36 cellular contexts compared by ENCODE assay signal in the genomic region with DNA sequence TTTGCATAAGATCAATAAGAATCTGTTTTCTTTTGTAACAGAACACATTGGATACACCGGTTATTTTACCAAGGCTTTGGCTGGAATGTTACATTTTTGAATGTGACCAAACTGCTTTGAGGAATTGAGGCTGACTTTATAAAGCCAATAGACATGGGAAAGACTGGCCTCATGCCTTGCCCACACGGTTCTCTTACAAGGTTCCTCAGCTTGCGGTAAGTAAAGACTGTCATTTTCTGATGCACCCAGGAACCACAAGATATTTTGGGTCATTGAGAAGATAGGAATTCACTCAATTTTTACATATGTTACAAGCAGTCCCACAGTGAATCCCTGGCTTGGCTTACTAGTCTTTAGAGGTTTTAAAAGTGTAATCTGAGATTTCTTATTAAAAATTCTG. TPM values are rescaled to one million over a fixed set of nuclear protein-coding genes. Genes with fewer than 3 reads are reported as not detected.
DNase-seq lines count a peak whose midpoint lies in the region; TF ChIP-seq lines count a peak whose summit lies in the region.
"Had no signal": no experiment of that assay in that cellular context is flagged by ENCODE, and none has a peak within 500 bp of the region (broad histone marks: within the 10 kb centered on the region; RNA-seq: fewer than 3 reads in every experiment).

No MANE protein-coding gene starts in this region.

- no peaks in the 10 kb centered on the region for H3K36me3 Mint-ChIP-seq in HFFc6 (ENCODE audit: low read depth)
- no peaks in the 10 kb centered on the region for H3K36me3 Mint-ChIP-seq in type B pancreatic cell
- H3K36me3 Mint-ChIP-seq: activated CD4-positive, alpha-beta memory T cell treated with anti-CD3 and anti-CD28 coated beads for 36 hours; activated naive CD4-positive, alpha-beta T cell treated with anti-CD3 and anti-CD28 coated beads, Interleukin-2, amount 50 U/mL, for 24 hours; naive thymus-derived CD8-positive, alpha-beta T cell had no signal

- H3K4me3 Mint-ChIP-seq in HFFc6 (peak overlapping the region; percentile 36; the same call in 1 of the 2 replicates), type B pancreatic cell (peak overlapping the region; percentile 34)
- H3K4me3 Mint-ChIP-seq: activated CD4-positive, alpha-beta memory T cell treated with anti-CD3 and anti-CD28 coated beads for 36 hours; activated naive CD4-positive, alpha-beta T cell treated with anti-CD3 and anti-CD28 coated beads, Interleukin-2, amount 50 U/mL, for 24 hours; effector memory CD8-positive, alpha-beta T cell; naive thymus-derived CD8-positive, alpha-beta T cell had no signal

- no peaks in the 10 kb centered on the region for H3K36me3 ChIP-seq in iPS-20b (ENCODE audit: insufficient read depth, low read depth, low read length)
- H3K36me3 ChIP-seq: esophagus squamous epithelium, left lung, ovary, SJSA1, tibial artery had no signal

- DNase-seq in HFFc6 = no peak
- peak; percentile 23 for DNase-seq in astrocyte of the hippocampus (ENCODE audit: low read depth, low spot score)
- no peak for DNase-seq in type B pancreatic cell (ENCODE audit: extremely low spot score, unreplicated experiment)
- DNase-seq in activated gamma-delta T cell treated with Interleukin-2 at 50 U/mL for 16 hours = no peak
- no peak for DNase-seq in NCI-H146 (lab: John Stamatoyannopoulos, UW)
- no peak for DNase-seq in stimulated activated CD4-positive, alpha-beta T cell treated with anti-CD3 and anti-CD28 coated beads, Interleukin-4, amount 100 ng/mL, for 24 hours
- DNase-seq: activated CD4-positive, alpha-beta memory T cell treated with anti-CD3 and anti-CD28 coated beads for 36 hours; activated CD4-positive, CD25-positive, alpha-beta regulatory T cell; activated CD8-positive, alpha-beta memory T cell treated with anti-CD3 and anti-CD28 coated beads, Interleukin-2, amount 50 U/mL, for 4 hours; anterior cingulate cortex; Caco-2; cortex of kidney; effector memory CD8-positive, alpha-beta T cell; esophagus squamous epithelium; GF-D8; hypothalamus; left lung; naive thymus-derived CD8-positive, alpha-beta T cell; NCI-H1092; NCI-H2081; NCI-H226; NCI-H748 treated with DMSO at 0.1 percent for 48 hours; ovary; small intestine; stimulated activated CD4-positive, alpha-beta T cell treated with anti-CD3 and anti-CD28 coated beads, Interleukin-1b, Interleukin-23, amount 100 ng/mL, for 48 hours; T-helper 1 cell; tibial artery had no signal

- TF ChIP-seq CTCF in HFFc6 (IDR thresholded peaks at IDR 0.05) (no peak), type B pancreatic cell (conservative IDR thresholded peaks at IDR 0.05) (no peak)

- H3K4me1 Mint-ChIP-seq in HFFc6 (ENCODE audit: low read depth) = peaks cover 80% of the 10 kb centered on the region
- peaks cover 26% of the 10 kb centered on the region for H3K4me1 Mint-ChIP-seq in type B pancreatic cell (ENCODE audit: unreplicated experiment)
- H3K4me1 Mint-ChIP-seq: activated naive CD4-positive, alpha-beta T cell treated with anti-CD3 and anti-CD28 coated beads, Interleukin-2, amount 50 U/mL, for 24 hours; naive thymus-derived CD8-positive, alpha-beta T cell had no signal

- peaks cover 56% of the 10 kb centered on the region for H3K4me1 ChIP-seq in iPS-20b (ENCODE audit: insufficient read depth, low read length)
- H3K4me1 ChIP-seq: left lung, tibial artery had no signal

- H3K27ac ChIP-seq in iPS-20b (ENCODE audit: low read length) = no peak overlapping the region
- H3K27ac ChIP-seq: C4-2B, ovary, SJSA1, tibial artery had no signal

- H3K9ac ChIP-seq in iPS-20b (ENCODE audit: low read depth, low read length) = peak overlapping the region; percentile 66; the same call in 1 of the 2 replicates

- H3K4me3 ChIP-seq in iPS-20b (ENCODE audit: low read length) = peak overlapping the region; percentile 3; the same call in 1 of the 2 replicates
- H3K4me3 ChIP-seq: esophagus squamous epithelium, left lung, ovary, SJSA1, tibial artery had no signal

- H3K27me3 ChIP-seq in iPS-20b (ENCODE audit: insufficient read depth, low read length) = no peaks in the 10 kb centered on the region
- H3K27me3 ChIP-seq: esophagus squamous epithelium, left lung, ovary, SJSA1, tibial artery had no signal

- H3K9me3 ChIP-seq in iPS-20b (ENCODE audit: insufficient read depth, low read depth, low read length) = no peaks in the 10 kb centered on the region
- H3K9me3 ChIP-seq: Caco-2, esophagus squamous epithelium, left lung, ovary, SJSA1, tibial artery had no signal

- H3K27me3 Mint-ChIP-seq in HFFc6 (ENCODE audit: insufficient read depth) = peaks cover 2% of the 10 kb centered on the region; the same call in 1 of the 2 replicates
- no peaks in the 10 kb centered on the region for H3K27me3 Mint-ChIP-seq in type B pancreatic cell

- H3K27ac Mint-ChIP-seq in HFFc6 = peak overlapping the region; percentile 71; the same call in 1 of the 2 replicates
- H3K27ac Mint-ChIP-seq in type B pancreatic cell = peak overlapping the region; percentile 97
- H3K27ac Mint-ChIP-seq: activated CD4-positive, alpha-beta memory T cell treated with anti-CD3 and anti-CD28 coated beads for 36 hours; activated naive CD4-positive, alpha-beta T cell treated with anti-CD3 and anti-CD28 coated beads, Interleukin-2, amount 50 U/mL, for 24 hours; effector memory CD8-positive, alpha-beta T cell; naive thymus-derived CD8-positive, alpha-beta T cell had no signal

- no peaks in the 10 kb centered on the region for H3K9me3 Mint-ChIP-seq in HFFc6
- no peaks in the 10 kb centered on the region for H3K9me3 Mint-ChIP-seq in type B pancreatic cell
- H3K9me3 Mint-ChIP-seq: activated CD4-positive, alpha-beta memory T cell treated with anti-CD3 and anti-CD28 coated beads for 36 hours; activated naive CD4-positive, alpha-beta T cell treated with anti-CD3 and anti-CD28 coated beads, Interleukin-2, amount 50 U/mL, for 24 hours; effector memory CD8-positive, alpha-beta T cell; naive thymus-derived CD8-positive, alpha-beta T cell had no signal

RNA-seq across cellular contexts. Expression of a gene that starts 23.9 kb away (rescaled TPM):
- total RNA-seq in HFFc6 (2021; fragmentation: NEBNext Ultra II Directional; extraction: Animal tissue kit (Norgen Biotek cat#: 25700)) = under 1 TPM in 5 of 6 experiments, not detected in 1; 0.05 to 0.28 (median 0.14) TPM
- total RNA-seq in type B pancreatic cell (ENCODE audit: low replicate concordance) = not detected in 2 replicates
- total RNA-seq: activated CD4-positive, alpha-beta memory T cell treated with anti-CD3 and anti-CD28 coated beads for 36 hours; Caco-2; cardiac septum; esophagus squamous epithelium; HepG2; left lung; LHCN-M2; naive thymus-derived CD8-positive, alpha-beta T cell; ovary; renal cortical epithelial cell; RPMI7951; SJSA1 had no signal

RNA-seq across cellular contexts. Expression of a gene that starts 34.4 kb away (rescaled TPM):
- under 1 TPM in 2 of 6 experiments, not detected in 4; 0.12 to 0.17 TPM for total RNA-seq in HFFc6 (2021; fragmentation: NEBNext Ultra II Directional; extraction: Animal tissue kit (Norgen Biotek cat#: 25700))
- total RNA-seq in type B pancreatic cell (ENCODE audit: low replicate concordance) = not detected in 2 replicates
- total RNA-seq: activated CD4-positive, alpha-beta memory T cell treated with anti-CD3 and anti-CD28 coated beads for 36 hours; Caco-2; cardiac septum; esophagus squamous epithelium; HepG2; left lung; LHCN-M2; naive thymus-derived CD8-positive, alpha-beta T cell; ovary; RPMI7951; SJSA1 had no signal

RNA-seq across cellular contexts. Expression of a gene that starts 58.1 kb away (rescaled TPM):
- total RNA-seq in HFFc6 (2021; fragmentation: NEBNext Ultra II Directional; extraction: Animal tissue kit (Norgen Biotek cat#: 25700)) = 10 to 100 TPM in 2 of 6 experiments, 1 to 10 TPM in 4; 5.9 to 23.8 (median 7.5) TPM
- 0.24 TPM in 1 of 2 replicates, not detected in the other for total RNA-seq in type B pancreatic cell (ENCODE audit: low replicate concordance)
- total RNA-seq: activated CD4-positive, alpha-beta memory T cell treated with anti-CD3 and anti-CD28 coated beads for 36 hours; cardiac septum; esophagus squamous epithelium; HepG2; left lung; naive thymus-derived CD8-positive, alpha-beta T cell; ovary; RPMI7951; SJSA1 had no signal
